Comparison of ENCODE assay signal across 9 cellular contexts in genomic region chr12:57735952-57736742, GRCh38. TPM values are rescaled to one million over a fixed set of nuclear protein-coding genes. Genes with fewer than 3 reads are reported as not detected.
DNase-seq lines count a peak whose midpoint lies in the region; ATAC-seq and TF ChIP-seq lines count a peak whose summit lies in the region.
"Had no signal": no experiment of that assay in that cellular context is flagged by ENCODE, and none has a peak within 500 bp of the region (broad histone marks: within the 10 kb centered on the region; RNA-seq: fewer than 3 reads in every experiment).

No MANE protein-coding gene starts in this region.

- no peak overlapping the region for H3K27ac ChIP-seq in colonic mucosa

- peaks cover 34% of the 10 kb centered on the region for H3K4me1 Mint-ChIP-seq in endothelial cell (ENCODE audit: unreplicated experiment)

- peaks cover 58% of the 10 kb centered on the region for H3K27me3 ChIP-seq in colonic mucosa

- peaks cover 34% of the 10 kb centered on the region for H3K27me3 Mint-ChIP-seq in endothelial cell (ENCODE audit: unreplicated experiment)

- no peaks in the 10 kb centered on the region for H3K9me3 ChIP-seq in colonic mucosa
- H3K9me3 ChIP-seq: mucosa of descending colon had no signal

- peaks cover 5% of the 10 kb centered on the region for H3K4me1 ChIP-seq in colonic mucosa

- H3K4me3 Mint-ChIP-seq in endothelial cell (ENCODE audit: unreplicated experiment): peak overlapping the region; percentile 90

- peaks cover 32% of the 10 kb centered on the region for H3K36me3 Mint-ChIP-seq in endothelial cell (ENCODE audit: low read depth, unreplicated experiment)

- DNase-seq in DMS53 (lab: John Stamatoyannopoulos, UW) (peak; percentile 88), NCI-H748 (lab: John Stamatoyannopoulos, UW; ENCODE audit: unreplicated experiment) (peak; percentile 75), endothelial cell (ENCODE audit: low spot score) (peak; percentile 61), nucleus accumbens (lab: John Stamatoyannopoulos, UW) (peak in 38 of 56 donors; percentile 7 to 77 (median 42)), colonic mucosa (no peak)
- DNase-seq in effector CD4-positive, alpha-beta T cell: no peak

- H3K9ac ChIP-seq in colonic mucosa (ENCODE audit: low read depth in 2 of 2, low read length in 2 of 2): no peak overlapping the region

- no peaks in the 10 kb centered on the region for H3K36me3 ChIP-seq in colonic mucosa

- no peak overlapping the region for H3K4me3 ChIP-seq in colonic mucosa
- H3K4me3 ChIP-seq: mucosa of descending colon had no signal

- TF ChIP-seq CTCF in endothelial cell (IDR thresholded peaks at IDR 0.05; ENCODE audit: unreplicated experiment) (no peak), colonic mucosa (IDR thresholded peaks at IDR 0.05) (no peak)

- ATAC-seq in HG02981 (IDR thresholded peaks at IDR 0.05; ENCODE audit: unreplicated experiment) (no peak), GM18498 (IDR thresholded peaks at IDR 0.05; ENCODE audit: unreplicated experiment) (no peak)
- ATAC-seq: mucosa of descending colon had no signal

- peak overlapping the region; percentile 94 for H3K27ac Mint-ChIP-seq in endothelial cell (ENCODE audit: unreplicated experiment)

- H3K9me3 Mint-ChIP-seq in endothelial cell (ENCODE audit: unreplicated experiment): no peaks in the 10 kb centered on the region

- intact Hi-C loops in colonic mucosa (cut with DNase I): no loop called here

RNA-seq across cellular contexts. Expression of gene AGAP2, which starts 2.4 kb away (rescaled TPM):
- total RNA-seq in endothelial cell (ENCODE audit: unreplicated experiment) (27.0 TPM), colonic mucosa (1 to 10 TPM in 1 of 2 donors, under 1 TPM in 1; 0.86 to 1.0 TPM)

RNA-seq across cellular contexts. Expression of gene TSPAN31, which starts 8.7 kb away (rescaled TPM):
- total RNA-seq in endothelial cell (ENCODE audit: unreplicated experiment) (21.8 TPM), colonic mucosa (10 to 100 TPM; 19.3 to 32.3 TPM)

RNA-seq across cellular contexts. Expression of gene CDK4, which starts 16.0 kb away (rescaled TPM):
- total RNA-seq in endothelial cell (ENCODE audit: unreplicated experiment): 120 TPM
- total RNA-seq in colonic mucosa: 100 to 1,000 TPM in 1 of 2 donors, 10 to 100 TPM in 1; 45.7 to 121 TPM

RNA-seq across cellular contexts. Expression of gene MARCHF9, which starts 18.8 kb away (rescaled TPM):
- total RNA-seq in endothelial cell (ENCODE audit: unreplicated experiment) (2.3 TPM), colonic mucosa (10 to 100 TPM; 10.6 to 14.3 TPM)

RNA-seq across cellular contexts. Expression of gene CYP27B1, which starts 30.7 kb away (rescaled TPM):
- 1.4 TPM for total RNA-seq in endothelial cell (ENCODE audit: unreplicated experiment)
- total RNA-seq in colonic mucosa: 1 to 10 TPM in 1 of 2 donors, under 1 TPM in 1; 0.80 to 1.6 TPM

Comparison
In these comparisons a context has a peak if more than half of its experiments do, and no peak if none do; other contexts are left out.
1. DNase-seq: peak in DMS53 (single experiment), NCI-H748 (single experiment), endothelial cell (single experiment) and nucleus accumbens (38 of 56); none in effector CD4-positive, alpha-beta T cell (single experiment) and colonic mucosa (single experiment).
2. RNA of gene AGAP2, which starts 2.4 kb away (total RNA-seq): 27.0 TPM in endothelial cell (single experiment); 0.86 to 1.0 TPM in colonic mucosa; every median in the first group is over 10 times any median in the second.